In the genomic region with DNA sequence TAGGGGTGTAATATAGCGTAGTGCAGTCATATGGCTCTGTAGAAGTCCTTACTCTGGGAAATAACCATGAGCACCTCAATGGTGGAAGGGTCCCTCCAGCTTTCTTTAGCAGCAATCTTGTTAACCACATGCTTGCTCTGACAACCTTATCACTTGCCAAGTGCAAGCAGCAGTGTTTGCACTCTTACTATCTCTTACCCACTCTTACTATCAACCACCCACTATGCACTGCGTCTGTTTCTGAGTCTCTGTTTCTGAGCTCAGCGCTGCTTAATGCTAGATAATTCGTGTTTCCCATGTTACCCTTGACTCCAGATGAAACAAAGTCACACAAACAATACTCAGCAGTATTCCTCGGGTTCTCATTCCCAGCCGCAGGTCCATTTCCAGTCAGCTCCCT, we compare ENCODE assay signal across 37 cellular contexts.
"Had no signal": no experiment of that assay in that cellular context is flagged by ENCODE, and none has a peak within 500 bp of the region (broad histone marks: within the 10 kb centered on the region; RNA-seq: fewer than 3 reads in every experiment).

No MANE protein-coding gene starts in this region.

- DNase-seq: activated B cell treated with CpG ODN at 0.5 μM for 24 hours; activated CD4-positive, alpha-beta memory T cell treated with anti-CD3 and anti-CD28 coated beads, Interleukin-2, amount 10 ng/mL, durations not matched to agents 7 days and 5 days; activated CD4-positive, alpha-beta T cell treated with anti-CD3 and anti-CD28 coated beads for 1 hour; activated CD4-positive, alpha-beta T cell treated with anti-CD3 and anti-CD28 coated beads for 36 hours; activated CD4-positive, alpha-beta T cell treated with anti-CD3 and anti-CD28 coated beads for 48 hours; activated CD4-positive, alpha-beta T cell treated with anti-CD3 and anti-CD28 coated beads, Interleukin-2, amount 10 ng/mL, durations not matched to agents 7 days and 5 days; activated CD4-positive, alpha-beta T cell treated with anti-CD3 and anti-CD28 coated beads, Interleukin-2, amount 50 U/mL, for 48 hours; activated CD8-positive, alpha-beta memory T cell treated with anti-CD3 and anti-CD28 coated beads for 24 hours; activated CD8-positive, alpha-beta memory T cell treated with anti-CD3 and anti-CD28 coated beads, Interleukin-2, amount 10 ng/mL, durations not matched to agents 7 days and 5 days; activated CD8-positive, alpha-beta memory T cell treated with anti-CD3 and anti-CD28 coated beads, Interleukin-2, amount 50 U/mL, for 48 hours; activated CD8-positive, alpha-beta T cell treated with anti-CD3 and anti-CD28 coated beads, Interleukin-2, amount 10 ng/mL, durations not matched to agents 7 days and 5 days; activated effector memory CD4-positive, alpha-beta T cell treated with Interleukin-2 at 50 U/mL for 16 hours; activated gamma-delta T cell; activated naive CD4-positive, alpha-beta T cell treated with anti-CD3 and anti-CD28 coated beads, Interleukin-2, amount 10 ng/mL, durations not matched to agents 7 days and 5 days; activated naive CD4-positive, alpha-beta T cell treated with Interleukin-2 at 50 U/mL for 16 hours; activated naive CD8-positive, alpha-beta T cell treated with anti-CD3 and anti-CD28 coated beads, Interleukin-2, amount 10 ng/mL, durations not matched to agents 7 days and 5 days; activated naive CD8-positive, alpha-beta T cell treated with anti-CD3 and anti-CD28 coated beads, Interleukin-2, amount 50 U/mL, for 24 hours; activated T-cell treated with anti-CD3 and anti-CD28 coated beads, Interleukin-2, amount 50 U/mL, for 24 hours; activated T-cell treated with anti-CD3 and anti-CD28 coated beads, Interleukin-2, amount 50 U/mL, for 48 hours; amygdala; anterior cingulate cortex; caudate nucleus; cerebellar nuclear complex; T-helper 2 cell; T-helper 9 cell had no signal

- ATAC-seq: activated CD4-positive, alpha-beta T cell treated with anti-CD3 and anti-CD28 coated beads for 36 hours; activated CD8-positive, alpha-beta memory T cell treated with anti-CD3 and anti-CD28 coated beads, Interleukin-2, amount 10 ng/mL, durations not matched to agents 7 days and 5 days; activated CD8-positive, alpha-beta T cell treated with anti-CD3 and anti-CD28 coated beads, Interleukin-2, amount 10 ng/mL, durations not matched to agents 7 days and 5 days; activated naive CD8-positive, alpha-beta T cell treated with anti-CD3 and anti-CD28 coated beads, Interleukin-2, amount 50 U/mL, for 24 hours had no signal

- H3K27ac ChIP-seq: ascending aorta, cardiac muscle cell, VCaP had no signal

- H3K36me3 ChIP-seq: ascending aorta, cardiac muscle cell had no signal

- H3K4me3 Mint-ChIP-seq: activated B cell treated with CpG ODN at 0.5 μM for 24 hours; activated CD4-positive, alpha-beta memory T cell treated with anti-CD3 and anti-CD28 coated beads, Interleukin-2, amount 10 ng/mL, durations not matched to agents 7 days and 5 days; activated CD4-positive, alpha-beta T cell treated with anti-CD3 and anti-CD28 coated beads for 36 hours; activated CD4-positive, alpha-beta T cell treated with anti-CD3 and anti-CD28 coated beads, Interleukin-2, amount 10 ng/mL, durations not matched to agents 7 days and 5 days; activated CD8-positive, alpha-beta memory T cell treated with anti-CD3 and anti-CD28 coated beads, Interleukin-2, amount 10 ng/mL, durations not matched to agents 7 days and 5 days; activated CD8-positive, alpha-beta T cell treated with anti-CD3 and anti-CD28 coated beads, Interleukin-2, amount 10 ng/mL, durations not matched to agents 7 days and 5 days; activated naive CD4-positive, alpha-beta T cell treated with anti-CD3 and anti-CD28 coated beads, Interleukin-2, amount 10 ng/mL, durations not matched to agents 7 days and 5 days; activated naive CD4-positive, alpha-beta T cell treated with anti-CD3 and anti-CD28 coated beads, Interleukin-2, amount 50 U/mL, for 24 hours; activated naive CD8-positive, alpha-beta T cell; activated naive CD8-positive, alpha-beta T cell treated with anti-CD3 and anti-CD28 coated beads, Interleukin-2, amount 10 ng/mL, durations not matched to agents 7 days and 5 days; activated naive CD8-positive, alpha-beta T cell treated with anti-CD3 and anti-CD28 coated beads, Interleukin-2, amount 50 U/mL, for 24 hours; activated T-cell treated with anti-CD3 and anti-CD28 coated beads, Interleukin-2, amount 50 U/mL, for 24 hours; brain; central memory CD8-positive, alpha-beta T cell; T-helper 1 cell treated with Interleukin-12 subunit alpha and Interleukin-12 subunit beta and Interleukin-4 antibody, amounts not matched to agents 30 μg/mL and 1 μg/mL, for 36 hours; T-helper 2 cell treated with Interferon-gamma antibody and Interleukin-4, amounts not matched to agents 5 μg/mL and 100 μg/mL, for 36 hours had no signal

- H3K27me3 Mint-ChIP-seq: activated CD4-positive, alpha-beta memory T cell treated with anti-CD3 and anti-CD28 coated beads, Interleukin-2, amount 10 ng/mL, durations not matched to agents 7 days and 5 days; activated CD4-positive, alpha-beta T cell treated with anti-CD3 and anti-CD28 coated beads, Interleukin-2, amount 10 ng/mL, durations not matched to agents 7 days and 5 days; activated CD8-positive, alpha-beta memory T cell treated with anti-CD3 and anti-CD28 coated beads, Interleukin-2, amount 10 ng/mL, durations not matched to agents 7 days and 5 days; activated naive CD4-positive, alpha-beta T cell treated with anti-CD3 and anti-CD28 coated beads, Interleukin-2, amount 10 ng/mL, durations not matched to agents 7 days and 5 days; activated naive CD8-positive, alpha-beta T cell; activated naive CD8-positive, alpha-beta T cell treated with anti-CD3 and anti-CD28 coated beads, Interleukin-2, amount 10 ng/mL, durations not matched to agents 7 days and 5 days had no signal

- H3K9me3 ChIP-seq: ascending aorta had no signal

- H3K27me3 ChIP-seq: ascending aorta had no signal

- H3K9me3 Mint-ChIP-seq: activated B cell treated with CpG ODN at 0.5 μM for 24 hours; activated CD4-positive, alpha-beta memory T cell treated with anti-CD3 and anti-CD28 coated beads, Interleukin-2, amount 10 ng/mL, durations not matched to agents 7 days and 5 days; activated CD4-positive, alpha-beta T cell treated with anti-CD3 and anti-CD28 coated beads, Interleukin-2, amount 10 ng/mL, durations not matched to agents 7 days and 5 days; activated naive CD4-positive, alpha-beta T cell treated with anti-CD3 and anti-CD28 coated beads, Interleukin-2, amount 50 U/mL, for 24 hours; activated naive CD8-positive, alpha-beta T cell treated with anti-CD3 and anti-CD28 coated beads, Interleukin-2, amount 10 ng/mL, durations not matched to agents 7 days and 5 days; activated naive CD8-positive, alpha-beta T cell treated with anti-CD3 and anti-CD28 coated beads, Interleukin-2, amount 50 U/mL, for 24 hours; activated T-cell treated with anti-CD3 and anti-CD28 coated beads, Interleukin-2, amount 50 U/mL, for 24 hours; activated T-helper 2 cell treated with anti-CD3 and anti-CD28 coated beads, Interferon-gamma antibody, Interleukin-2, Interleukin-4, amounts not matched to agents 10 μg/mL and 5 μg/mL and 100 μg/mL, durations not matched to agents 14 hours and 24 hours and 36 hours; central memory CD8-positive, alpha-beta T cell; T-helper 1 cell treated with Interleukin-12 subunit alpha and Interleukin-12 subunit beta and Interleukin-4 antibody, amounts not matched to agents 30 μg/mL and 1 μg/mL, for 36 hours; T-helper 2 cell treated with Interferon-gamma antibody and Interleukin-4, amounts not matched to agents 5 μg/mL and 100 μg/mL, for 36 hours had no signal

- H3K4me1 Mint-ChIP-seq: activated B cell treated with CpG ODN at 0.5 μM for 24 hours; activated CD4-positive, alpha-beta memory T cell treated with anti-CD3 and anti-CD28 coated beads, Interleukin-2, amount 10 ng/mL, durations not matched to agents 7 days and 5 days; activated CD4-positive, alpha-beta T cell treated with anti-CD3 and anti-CD28 coated beads for 36 hours; activated CD4-positive, alpha-beta T cell treated with anti-CD3 and anti-CD28 coated beads, Interleukin-2, amount 10 ng/mL, durations not matched to agents 7 days and 5 days; activated CD8-positive, alpha-beta memory T cell treated with anti-CD3 and anti-CD28 coated beads, Interleukin-2, amount 10 ng/mL, durations not matched to agents 7 days and 5 days; activated naive CD4-positive, alpha-beta T cell treated with anti-CD3 and anti-CD28 coated beads, Interleukin-2, amount 10 ng/mL, durations not matched to agents 7 days and 5 days; activated naive CD4-positive, alpha-beta T cell treated with anti-CD3 and anti-CD28 coated beads, Interleukin-2, amount 50 U/mL, for 24 hours; activated naive CD8-positive, alpha-beta T cell treated with anti-CD3 and anti-CD28 coated beads, Interleukin-2, amount 10 ng/mL, durations not matched to agents 7 days and 5 days; activated naive CD8-positive, alpha-beta T cell treated with anti-CD3 and anti-CD28 coated beads, Interleukin-2, amount 50 U/mL, for 24 hours; brain; central memory CD8-positive, alpha-beta T cell had no signal

- H3K4me1 ChIP-seq: ascending aorta had no signal

- FAIRE-seq: bronchial epithelial cell, TTC549 had no signal

- H3K4me3 ChIP-seq: ascending aorta, cardiac muscle cell had no signal

- H3K27ac Mint-ChIP-seq: activated B cell treated with CpG ODN at 0.5 μM for 24 hours; activated CD4-positive, alpha-beta memory T cell treated with anti-CD3 and anti-CD28 coated beads, Interleukin-2, amount 10 ng/mL, durations not matched to agents 7 days and 5 days; activated CD4-positive, alpha-beta T cell treated with anti-CD3 and anti-CD28 coated beads for 36 hours; activated CD4-positive, alpha-beta T cell treated with anti-CD3 and anti-CD28 coated beads, Interleukin-2, amount 10 ng/mL, durations not matched to agents 7 days and 5 days; activated CD8-positive, alpha-beta memory T cell treated with anti-CD3 and anti-CD28 coated beads, Interleukin-2, amount 10 ng/mL, durations not matched to agents 7 days and 5 days; activated CD8-positive, alpha-beta T cell treated with anti-CD3 and anti-CD28 coated beads, Interleukin-2, amount 10 ng/mL, durations not matched to agents 7 days and 5 days; activated naive CD4-positive, alpha-beta T cell treated with anti-CD3 and anti-CD28 coated beads, Interleukin-2, amount 10 ng/mL, durations not matched to agents 7 days and 5 days; activated naive CD4-positive, alpha-beta T cell treated with anti-CD3 and anti-CD28 coated beads, Interleukin-2, amount 50 U/mL, for 24 hours; activated naive CD8-positive, alpha-beta T cell; activated naive CD8-positive, alpha-beta T cell treated with anti-CD3 and anti-CD28 coated beads, Interleukin-2, amount 10 ng/mL, durations not matched to agents 7 days and 5 days; activated naive CD8-positive, alpha-beta T cell treated with anti-CD3 and anti-CD28 coated beads, Interleukin-2, amount 50 U/mL, for 24 hours; activated T-cell treated with anti-CD3 and anti-CD28 coated beads, Interleukin-2, amount 50 U/mL, for 24 hours; activated T-helper 2 cell treated with anti-CD3 and anti-CD28 coated beads, Interferon-gamma antibody, Interleukin-2, Interleukin-4, amounts not matched to agents 10 μg/mL and 5 μg/mL and 100 μg/mL, durations not matched to agents 14 hours and 24 hours and 36 hours; brain; T-helper 1 cell treated with Interleukin-12 subunit alpha and Interleukin-12 subunit beta and Interleukin-4 antibody, amounts not matched to agents 30 μg/mL and 1 μg/mL, for 36 hours; T-helper 2 cell treated with Interferon-gamma antibody and Interleukin-4, amounts not matched to agents 5 μg/mL and 100 μg/mL, for 36 hours had no signal

- H3K36me3 Mint-ChIP-seq: activated CD8-positive, alpha-beta memory T cell treated with anti-CD3 and anti-CD28 coated beads, Interleukin-2, amount 10 ng/mL, durations not matched to agents 7 days and 5 days; activated naive CD4-positive, alpha-beta T cell treated with anti-CD3 and anti-CD28 coated beads, Interleukin-2, amount 10 ng/mL, durations not matched to agents 7 days and 5 days; activated naive CD4-positive, alpha-beta T cell treated with anti-CD3 and anti-CD28 coated beads, Interleukin-2, amount 50 U/mL, for 24 hours; activated naive CD8-positive, alpha-beta T cell; activated naive CD8-positive, alpha-beta T cell treated with anti-CD3 and anti-CD28 coated beads, Interleukin-2, amount 10 ng/mL, durations not matched to agents 7 days and 5 days; brain had no signal
